In genomic region chr1:51644533-51645197, GRCh38 we compare ENCODE assay signal across 9 cellular contexts. TPM values are rescaled to one million over a fixed set of nuclear protein-coding genes. Genes with fewer than 3 reads are reported as not detected.
A peak's percentile ranks its signal among the peaks of the same experiment; 100 is the strongest.
DNase-seq lines count a peak whose midpoint lies in the region; FAIRE-seq and TF ChIP-seq lines count a peak whose summit lies in the region.
"Had no signal": no experiment of that assay in that cellular context is flagged by ENCODE, and none has a peak within 500 bp of the region (broad histone marks: within the 10 kb centered on the region; RNA-seq: fewer than 3 reads in every experiment).

No MANE protein-coding gene starts in this region.

- no peaks in the 10 kb centered on the region for H3K9me3 ChIP-seq in ascending aorta
- no peaks in the 10 kb centered on the region for H3K9me3 ChIP-seq in right atrium auricular region
- peaks cover 0 to 4% (median 0%) of the 10 kb centered on the region in 8 donors for H3K9me3 ChIP-seq in spleen
- H3K9me3 ChIP-seq: adrenal gland had no signal

- no peaks in the 10 kb centered on the region for H3K36me3 ChIP-seq in ascending aorta
- H3K36me3 ChIP-seq in right atrium auricular region = no peaks in the 10 kb centered on the region
- H3K36me3 ChIP-seq in spleen = no peaks in the 10 kb centered on the region
- H3K36me3 ChIP-seq: adrenal gland had no signal

- CTCF ChIA-PET in GM10248 (lab: Yijun Ruan, JAX) = interaction anchor here (0.9 kb wide), 1 partner anchor 9 kb away, joined by 3 read pairs; no protein-coding TSS in a partner anchor

- H3K27ac ChIP-seq in ascending aorta = peak overlapping the region; percentile 85 to 88
- H3K27ac ChIP-seq in right atrium auricular region = peak overlapping the region; percentile 69 to 84
- H3K27ac ChIP-seq in spleen = peak overlapping the region in 2 of 8 donors; percentile 23 to 32

- peaks cover 21 to 56% of the 10 kb centered on the region in 2 donors for H3K4me1 ChIP-seq in ascending aorta
- H3K4me1 ChIP-seq in right atrium auricular region = peaks cover 0 to 64% of the 10 kb centered on the region in 2 donors
- peaks cover 0 to 45% (median 13%) of the 10 kb centered on the region in 6 donors for H3K4me1 ChIP-seq in spleen

- 83 to 87% (median 85%) methylated on average over 10 of the region's 10 CpGs for WGBS in spleen, 5 donors

- no peak for TF ChIP-seq POLR2A in spleen (IDR thresholded peaks at IDR 0.05)

- TF ChIP-seq CTCF in ascending aorta (IDR thresholded peaks at IDR 0.05) = no peak
- no peak for TF ChIP-seq CTCF in right atrium auricular region (IDR thresholded peaks at IDR 0.05)
- no peak for TF ChIP-seq CTCF in GM10248 (IDR thresholded peaks at IDR 0.05; ENCODE audit: control extremely low read depth, extremely low read depth, low read depth, missing control alignments)
- no peak for TF ChIP-seq CTCF in spleen (IDR thresholded peaks at IDR 0.05 in 8 of 11, conservative IDR thresholded peaks at IDR 0.05 in 3 of 11)

- intact Hi-C loops in ascending aorta (cut with DNase I) = loop anchor here (2.0 kb wide), 1 partner anchor 16 kb away; no protein-coding TSS in a partner anchor
- intact Hi-C loops in spleen (cut with DNase I; ENCODE audit: low total_unique reads) = no loop called here

- peak; percentile 51 for DNase-seq in HPDE6-E6E7 (ENCODE audit: extremely low spot score)
- peak in 1 of 2 donors; percentile 77 for DNase-seq in ascending aorta (ENCODE audit: low spot score in 2 of 2)
- peak; percentile 68 for DNase-seq in right atrium auricular region (ENCODE audit: low spot score)
- DNase-seq in urothelium cell line (ENCODE audit: low spot score) = peak; percentile 76
- no peak for DNase-seq in GM10248 (ENCODE audit: extremely low spot score)
- DNase-seq in T-helper 2 cell = no peak
- no peak for DNase-seq in spleen
- DNase-seq: activated CD4-positive, alpha-beta T cell treated with anti-CD3 and anti-CD28 coated beads for 4 hours; adrenal gland had no signal

- no peaks in the 10 kb centered on the region for H3K27me3 ChIP-seq in ascending aorta
- no peaks in the 10 kb centered on the region for H3K27me3 ChIP-seq in right atrium auricular region
- no peaks in the 10 kb centered on the region for H3K27me3 ChIP-seq in spleen (replicated peaks in 1 of 7)
- H3K27me3 ChIP-seq: adrenal gland had no signal

- FAIRE-seq in urothelium cell line (lab: Jason Lieb, UNC) = no peak

- H3K4me3 ChIP-seq in ascending aorta (no peak overlapping the region), right atrium auricular region (no peak overlapping the region), spleen (no peak overlapping the region)
- H3K4me3 ChIP-seq: adrenal gland had no signal

- POLR2A ChIA-PET in GM10248 (lab: Yijun Ruan, JAX) = no interaction called here

RNA-seq across cellular contexts. Expression of gene OSBPL9, which starts 27.8 kb away (rescaled TPM):
- total RNA-seq in ascending aorta = 101 TPM
- 10 to 100 TPM; 60.0 to 60.8 TPM for total RNA-seq in right atrium auricular region
- 10 to 100 TPM; 59.9 to 97.4 (median 85.6) TPM for total RNA-seq in spleen
- polyA plus RNA-seq in spleen = 10 to 100 TPM; 34.6 to 44.3 (median 36.2) TPM

Comparison
In these comparisons a context has a peak if more than half of its experiments do, and no peak if none do; other contexts are left out.
1. DNase-seq: peak in HPDE6-E6E7 (single experiment), right atrium auricular region (single experiment) and urothelium cell line (single experiment); none in GM10248 (single experiment), T-helper 2 cell (0 of 5) and spleen (single experiment).